ENCODE assay signal across 1 cellular context in genomic region chr5:54312499-54312898, GRCh38.
TF ChIP-seq lines count a peak whose summit lies in the region.

No MANE protein-coding gene starts in this region.

TF ChIP-seq in K562, 482 proteins besides CTCF, POLR2A, EP300 and RAD21 (continued from another document):
- TF ChIP-seq RREB1 (CRISPR knock-in tag; IDR thresholded peaks at IDR 0.05) (no peak), ZNF121 (CRISPR knock-in tag; conservative IDR thresholded peaks at IDR 0.05) (no peak), RCOR1 (IDR thresholded peaks at IDR 0.05; ENCODE audit: borderline replicate concordance in 1 of 2, low read depth in 2 of 2, low read length in 2 of 2) (0 out of 4 replicates have a peak, but pooled peaks of 1 of the 2 experiments have one; percentile 12), CBFA2T3 (IDR thresholded peaks at IDR 0.05) (peak; percentile 75), HDAC1 (IDR thresholded peaks at IDR 0.05) (no peak), AFF1 (IDR thresholded peaks at IDR 0.05; ENCODE audit: low read depth in 1 of 2, partially characterized antibody in 2 of 2) (no peak), PTRF (tag; IDR thresholded peaks at IDR 0.05) (no peak), ZZZ3 (IDR thresholded peaks at IDR 0.05) (no peak), GATAD2B (IDR thresholded peaks at IDR 0.05; ENCODE audit: borderline replicate concordance) (no peak), TAL1 (IDR thresholded peaks at IDR 0.05) (peak; percentile 30; the same call in 1 of the 2 replicates), SMARCB1 (IDR thresholded peaks at IDR 0.05; ENCODE audit: insufficient read length, low read depth) (no peak), E2F1 (CRISPR knock-in tag; IDR thresholded peaks at IDR 0.05) (no peak), ATF7 (IDR thresholded peaks at IDR 0.05) (no peak), RBM39 (optimal IDR thresholded peaks at IDR 0.05; ENCODE audit: low read depth, low read length) (no peak), IRF1 (CRISPR knock-in tag; IDR thresholded peaks at IDR 0.05; ENCODE audit: borderline replicate concordance) (no peak), NRF1 (conservative IDR thresholded peaks at IDR 0.05 in 1 of 2, IDR thresholded peaks at IDR 0.05 in 1 of 2) (no peak), ZNF224 (CRISPR knock-in tag; IDR thresholded peaks at IDR 0.05) (no peak), HOMEZ (CRISPR knock-in tag; IDR thresholded peaks at IDR 0.05) (no peak), ZNF830 (CRISPR knock-in tag; IDR thresholded peaks at IDR 0.05) (no peak), MED1 (CRISPR knock-in tag; IDR thresholded peaks at IDR 0.05; ENCODE audit: borderline replicate concordance) (no peak), THAP7 (CRISPR knock-in tag; IDR thresholded peaks at IDR 0.05) (no peak), CTCFL (IDR thresholded peaks at IDR 0.05; ENCODE audit: borderline replicate concordance, insufficient read depth, low read depth, low read length, poor library complexity, severe bottlenecking) (no peak), PKNOX1 (IDR thresholded peaks at IDR 0.05) (peak; percentile 27; the same call in 1 of the 2 replicates), HMGN3 (IDR thresholded peaks at IDR 0.05; ENCODE audit: borderline replicate concordance, extremely low read depth, insufficient read length, low read depth, low read length) (no peak), L3MBTL2 (IDR thresholded peaks at IDR 0.05) (no peak), ZEB2 (IDR thresholded peaks at IDR 0.05) (no peak)
